12 cellular contexts compared by ENCODE assay signal in the genomic region with DNA sequence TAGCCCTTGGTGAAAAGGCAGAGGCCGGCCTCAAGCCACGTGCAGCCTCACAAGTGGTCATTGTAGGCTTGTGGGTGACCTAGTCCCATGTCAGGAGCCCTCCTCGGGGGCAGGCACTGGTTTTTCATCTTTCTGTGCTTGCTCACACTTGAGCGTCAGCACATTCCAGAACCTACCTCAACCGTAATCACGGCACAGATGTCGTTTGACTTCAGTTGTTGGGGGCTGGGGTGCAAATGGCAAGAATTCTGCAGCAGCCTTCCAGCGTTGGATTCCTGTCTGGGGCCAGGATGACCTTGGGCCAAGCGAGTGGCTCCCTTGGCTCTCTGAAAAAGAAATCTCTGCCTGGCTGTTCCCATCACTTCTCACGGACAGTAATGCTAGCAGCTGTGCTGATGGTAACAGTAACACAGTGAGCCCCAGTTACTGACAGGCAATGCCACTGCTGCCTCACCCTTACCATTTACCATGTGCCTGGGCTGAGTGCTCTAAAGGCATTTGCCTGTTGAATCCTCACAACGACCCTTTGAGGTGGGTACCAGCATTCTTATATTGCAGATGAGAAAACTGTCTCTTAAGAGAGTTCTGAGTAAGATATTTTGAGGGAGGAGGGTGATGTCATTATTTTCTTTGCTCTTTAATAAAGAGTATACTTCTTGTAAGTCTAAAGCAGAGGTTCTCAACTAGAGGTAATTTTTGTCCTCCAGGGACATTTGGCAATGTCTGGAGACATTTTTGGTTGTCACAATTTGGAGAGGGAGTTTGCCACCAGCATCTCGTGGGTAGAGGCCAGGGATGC. TPM values are rescaled to one million over a fixed set of nuclear protein-coding genes. Genes with fewer than 3 reads are reported as not detected.
DNase-seq lines count a peak whose midpoint lies in the region; ATAC-seq, FAIRE-seq and TF ChIP-seq lines count a peak whose summit lies in the region.
"Had no signal": no experiment of that assay in that cellular context is flagged by ENCODE, and none has a peak within 500 bp of the region (broad histone marks: within the 10 kb centered on the region; RNA-seq: fewer than 3 reads in every experiment).

No MANE protein-coding gene starts in this region.

- H3K36me3 Mint-ChIP-seq in CD8-positive, alpha-beta memory T cell = peaks cover 8 to 10% (median 8%) of the 10 kb centered on the region in 3 donors
- H3K36me3 Mint-ChIP-seq in T-helper 2 cell treated with Interferon-gamma antibody and Interleukin-4, amounts not matched to agents 5 μg/mL and 100 μg/mL, for 36 hours (ENCODE audit: low read depth) = peaks cover 23% of the 10 kb centered on the region

- H3K27me3 ChIP-seq in adrenal gland (no peaks in the 10 kb centered on the region), pancreas (no peaks in the 10 kb centered on the region)
- no peaks in the 10 kb centered on the region for H3K27me3 ChIP-seq in CD8-positive, alpha-beta memory T cell (ENCODE audit: insufficient read depth, low read length, poor library complexity, severe bottlenecking)
- H3K27me3 ChIP-seq: BLaER1 treated with 17β-estradiol and CSF1 and Interleukin-3, amounts not matched to agents 10 nM and 100 nM; breast epithelium had no signal

- H3K27ac Mint-ChIP-seq in CD8-positive, alpha-beta memory T cell = no peak overlapping the region
- H3K27ac Mint-ChIP-seq in T-helper 2 cell treated with Interferon-gamma antibody and Interleukin-4, amounts not matched to agents 5 μg/mL and 100 μg/mL, for 36 hours = no peak overlapping the region

- TF ChIP-seq CTCF in AG09309 (IDR thresholded peaks at IDR 0.05; ENCODE audit: control insufficient read depth, insufficient read depth, low read depth, low read length, missing control alignments) = no peak
- no peak for TF ChIP-seq CTCF in adrenal gland (IDR thresholded peaks at IDR 0.05)
- no peak for TF ChIP-seq CTCF in pancreas (IDR thresholded peaks at IDR 0.05)

- CTCF ChIA-PET in CD8-positive, alpha-beta memory T cell (lab: Charles Lee) = no interaction called here

- peak; percentile 41 for DNase-seq in AG09309 (ENCODE audit: low read depth)
- DNase-seq in adrenal gland = peak; percentile 36 to 82 (median 74)
- DNase-seq in Right ventricle myocardium superior = no peak
- peak in 1 of 6 donors; percentile 19 for DNase-seq in pancreas
- DNase-seq in CD8-positive, alpha-beta memory T cell = no peak
- DNase-seq in HuH-7.5 (ENCODE audit: low spot score) = no peak
- DNase-seq in T-helper 2 cell treated with Interferon-gamma antibody and Interleukin-4, amounts not matched to agents 5 μg/mL and 100 μg/mL, for 36 hours (ENCODE audit: low spot score) = no peak
- DNase-seq: NCI-H1048 had no signal

- no peak overlapping the region for H3K4me3 ChIP-seq in AG09309 (ENCODE audit: control insufficient read depth, low read depth, low read length)
- no peak overlapping the region for H3K4me3 ChIP-seq in adrenal gland
- H3K4me3 ChIP-seq in pancreas = no peak overlapping the region
- H3K4me3 ChIP-seq in CD8-positive, alpha-beta memory T cell (ENCODE audit: low read length) = no peak overlapping the region
- H3K4me3 ChIP-seq: BLaER1 treated with 17β-estradiol and CSF1 and Interleukin-3, amounts not matched to agents 10 nM and 100 nM; breast epithelium; thoracic aorta had no signal

- peaks cover 16 to 27% (median 22%) of the 10 kb centered on the region in 3 donors for H3K4me1 Mint-ChIP-seq in CD8-positive, alpha-beta memory T cell
- H3K4me1 Mint-ChIP-seq in T-helper 2 cell treated with Interferon-gamma antibody and Interleukin-4, amounts not matched to agents 5 μg/mL and 100 μg/mL, for 36 hours (ENCODE audit: low read depth) = peaks cover 3% of the 10 kb centered on the region

- H3K27ac ChIP-seq in adrenal gland (peak overlapping the region in 3 of 5 donors; percentile 46 to 66 (median 64)), pancreas (no peak overlapping the region)
- no peak overlapping the region for H3K27ac ChIP-seq in CD8-positive, alpha-beta memory T cell (ENCODE audit: low read depth, low read length)
- H3K27ac ChIP-seq: BLaER1 treated with 17β-estradiol and CSF1 and Interleukin-3, amounts not matched to agents 10 nM and 100 nM; breast epithelium; thoracic aorta had no signal

- peaks cover 0 to 12% of the 10 kb centered on the region in 2 donors for H3K4me1 ChIP-seq in adrenal gland (replicated peaks in 1 of 2)
- peaks cover 26 to 59% (median 42%) of the 10 kb centered on the region in 3 donors for H3K4me1 ChIP-seq in pancreas
- no peaks in the 10 kb centered on the region for H3K4me1 ChIP-seq in CD8-positive, alpha-beta memory T cell (ENCODE audit: insufficient read depth, low read length)
- H3K4me1 ChIP-seq: breast epithelium had no signal

- no peaks in the 10 kb centered on the region for H3K36me3 ChIP-seq in adrenal gland (replicated peaks in 1 of 2)
- H3K36me3 ChIP-seq in pancreas = no peaks in the 10 kb centered on the region
- H3K36me3 ChIP-seq in CD8-positive, alpha-beta memory T cell (ENCODE audit: insufficient read depth, low read length) = no peaks in the 10 kb centered on the region
- H3K36me3 ChIP-seq: breast epithelium, thoracic aorta had no signal

- no peak for TF ChIP-seq POLR2A in adrenal gland (IDR thresholded peaks at IDR 0.05)

- H3K9me3 ChIP-seq in adrenal gland (replicated peaks in 1 of 3) = no peaks in the 10 kb centered on the region
- H3K9me3 ChIP-seq in pancreas = no peaks in the 10 kb centered on the region
- no peaks in the 10 kb centered on the region for H3K9me3 ChIP-seq in CD8-positive, alpha-beta memory T cell (ENCODE audit: low read length)
- H3K9me3 ChIP-seq: thoracic aorta had no signal

- peaks cover 0 to 6% (median 2%) of the 10 kb centered on the region in 5 donors for H3K9me3 Mint-ChIP-seq in CD8-positive, alpha-beta memory T cell
- peaks cover 17% of the 10 kb centered on the region for H3K9me3 Mint-ChIP-seq in T-helper 2 cell treated with Interferon-gamma antibody and Interleukin-4, amounts not matched to agents 5 μg/mL and 100 μg/mL, for 36 hours

- no peak overlapping the region for H3K4me3 Mint-ChIP-seq in CD8-positive, alpha-beta memory T cell
- H3K4me3 Mint-ChIP-seq in T-helper 2 cell treated with Interferon-gamma antibody and Interleukin-4, amounts not matched to agents 5 μg/mL and 100 μg/mL, for 36 hours = no peak overlapping the region

- POLR2A ChIA-PET in CD8-positive, alpha-beta memory T cell (lab: Charles Lee) = no interaction called here

- no peak for FAIRE-seq in pancreas (lab: Jason Lieb, UNC)

- WGBS in adrenal gland, 4 donors = 36 to 52% (median 43%) methylated on average over 11 to 12 of the region's 12 CpGs
- WGBS in pancreas, 2 donors = 33 to 37% methylated on average over 12 of the region's 12 CpGs

- peak; percentile 80 for ATAC-seq in Right ventricle myocardium superior (ENCODE audit: poor library complexity)
- peak in 3 of 4 donors; percentile 6 to 44 (median 31) for ATAC-seq in pancreas
- no peak for ATAC-seq in GM21528 (IDR thresholded peaks at IDR 0.05; ENCODE audit: low FRiP score, unreplicated experiment)

- intact Hi-C loops in adrenal gland (cut with DNase I) = no loop called here
- intact Hi-C loops in Right ventricle myocardium superior (cut with DNase I) = no loop called here
- intact Hi-C loops in pancreas (cut with DNase I) = no loop called here

- peaks cover 0 to 6% of the 10 kb centered on the region in 2 donors for H3K27me3 Mint-ChIP-seq in CD8-positive, alpha-beta memory T cell
- no peaks in the 10 kb centered on the region for H3K27me3 Mint-ChIP-seq in T-helper 2 cell treated with Interferon-gamma antibody and Interleukin-4, amounts not matched to agents 5 μg/mL and 100 μg/mL, for 36 hours (ENCODE audit: low read depth)

RNA-seq across cellular contexts. Expression of a gene that starts 46.5 kb away (rescaled TPM):
- total RNA-seq in adrenal gland = 10 to 100 TPM; 16.0 to 50.4 (median 38.5) TPM
- 10 to 100 TPM; 38.0 to 45.0 (median 39.1) TPM for polyA plus RNA-seq in adrenal gland
- 8.3 TPM for total RNA-seq in Right ventricle myocardium superior
- total RNA-seq in pancreas = 100 to 1,000 TPM in 4 of 6 donors, 10 to 100 TPM in 2; 68.2 to 134 (median 103) TPM
- polyA plus RNA-seq in pancreas = 100 to 1,000 TPM in 1 of 2 donors, 10 to 100 TPM in 1; 98.3 to 139 TPM
- total RNA-seq in CD8-positive, alpha-beta memory T cell = 10 to 100 TPM; 26.3 to 26.9 TPM
- polyA plus RNA-seq in CD8-positive, alpha-beta memory T cell = 2.9 TPM

Comparison
In these comparisons a context has a peak if more than half of its experiments do, and no peak if none do; other contexts are left out.
1. DNase-seq: peak in AG09309 (single experiment) and adrenal gland (7 of 7); none in Right ventricle myocardium superior (single experiment), CD8-positive, alpha-beta memory T cell (0 of 5), HuH-7.5 (single experiment) and T-helper 2 cell treated with Interferon-gamma antibody and Interleukin-4, amounts not matched to agents 5 μg/mL and 100 μg/mL, for 36 hours (single experiment).
2. H3K27ac ChIP-seq: peak in adrenal gland (3 of 5); none in pancreas (0 of 4) and CD8-positive, alpha-beta memory T cell (single experiment).